ENCODE assay signal across 8 cellular contexts in genomic region chr5:154850255-154851062, GRCh38. TPM values are rescaled to one million over a fixed set of nuclear protein-coding genes. Genes with fewer than 3 reads are reported as not detected.
DNase-seq lines count a peak whose midpoint lies in the region; ATAC-seq and TF ChIP-seq lines count a peak whose summit lies in the region.

A gene with protein sequence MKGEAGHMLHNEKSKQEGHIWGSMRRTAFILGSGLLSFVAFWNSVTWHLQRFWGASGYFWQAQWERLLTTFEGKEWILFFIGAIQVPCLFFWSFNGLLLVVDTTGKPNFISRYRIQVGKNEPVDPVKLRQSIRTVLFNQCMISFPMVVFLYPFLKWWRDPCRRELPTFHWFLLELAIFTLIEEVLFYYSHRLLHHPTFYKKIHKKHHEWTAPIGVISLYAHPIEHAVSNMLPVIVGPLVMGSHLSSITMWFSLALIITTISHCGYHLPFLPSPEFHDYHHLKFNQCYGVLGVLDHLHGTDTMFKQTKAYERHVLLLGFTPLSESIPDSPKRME (minus strand): TSS chr5:154850603. CDS start chr5:154838178, 12,425 bp downstream.

- H3K36me3 Mint-ChIP-seq in CD14-positive monocyte: no peaks in the 10 kb centered on the region

- peaks cover 0 to 8% (median 0%) of the 10 kb centered on the region in 4 donors for H3K4me1 ChIP-seq in Peyer's patch
- no peaks in the 10 kb centered on the region for H3K4me1 ChIP-seq in mucosa of descending colon (ENCODE audit: low read depth)

- no peak for TF ChIP-seq POLR2A in Peyer's patch (IDR thresholded peaks at IDR 0.05)

- H3K4me3 ChIP-seq in Peyer's patch (peak within 1 kb of the TSS; percentile 19 to 49 (median 36)), mucosa of descending colon (no peak within 1 kb of the TSS)

- TF ChIP-seq CTCF in CD14-positive monocyte (IDR thresholded peaks at IDR 0.05) (no peak), Peyer's patch (IDR thresholded peaks at IDR 0.05) (no peak), mucosa of descending colon (IDR thresholded peaks at IDR 0.05) (no peak)

- no peak for DNase-seq in CD14-positive monocyte (ENCODE audit: low spot score)
- peak; percentile 19 to 68 (median 57) for DNase-seq in Peyer's patch
- DNase-seq in fibroblast of gingiva (ENCODE audit: low read depth): peak; percentile 83
- DNase-seq in mucosa of descending colon: peak in 1 of 3 donors; percentile 57
- DNase-seq in ureter (ENCODE audit: low spot score): peak; percentile 76
- DNase-seq in NCI-H1694 treated with DMSO at 0.1 percent for 48 hours (lab: John Stamatoyannopoulos, UW): no peak
- no peak for DNase-seq in HPDE6-E6E7 (ENCODE audit: extremely low spot score)
- no peak for DNase-seq in activated CD4-positive, alpha-beta T cell treated with anti-CD3 and anti-CD28 coated beads, Interleukin-2, amount 50 U/mL, for 1 hour

- no peaks in the 10 kb centered on the region for H3K9me3 ChIP-seq in Peyer's patch
- H3K9me3 ChIP-seq in mucosa of descending colon: no peaks in the 10 kb centered on the region

- H3K27me3 Mint-ChIP-seq in CD14-positive monocyte (ENCODE audit: low read depth in 3 of 3): peaks cover 0 to 2% (median 0%) of the 10 kb centered on the region in 3 donors

- H3K4me1 Mint-ChIP-seq in CD14-positive monocyte: peaks cover 23% of the 10 kb centered on the region

- H3K36me3 ChIP-seq in Peyer's patch: no peaks in the 10 kb centered on the region
- no peaks in the 10 kb centered on the region for H3K36me3 ChIP-seq in mucosa of descending colon (ENCODE audit: low read depth)

- intact Hi-C loops in CD14-positive monocyte (cut with micrococcal nuclease): loop anchor here in 1 of 2 donors (10.0 kb wide), 1 partner anchor 166 kb away; no protein-coding TSS in a partner anchor
- intact Hi-C loops in mucosa of descending colon (cut with DNase I, micrococcal nuclease): no loop called here

- peaks cover 0 to 2% (median 0%) of the 10 kb centered on the region in 7 donors for H3K9me3 Mint-ChIP-seq in CD14-positive monocyte

- peak within 1 kb of the TSS; percentile 79 to 94 for H3K4me3 Mint-ChIP-seq in CD14-positive monocyte

- H3K27ac ChIP-seq in Peyer's patch: peak within 1 kb of the TSS; percentile 43 to 75 (median 60)

- peak; percentile 72 for ATAC-seq in mucosa of descending colon

- no peaks in the 10 kb centered on the region for H3K27me3 ChIP-seq in Peyer's patch

- H3K27ac Mint-ChIP-seq in CD14-positive monocyte: peak within 1 kb of the TSS in 6 of 7 donors; percentile 26 to 76 (median 51)

RNA-seq across cellular contexts. Expression of the gene that starts here (rescaled TPM):
- under 1 TPM; 0.30 to 0.60 TPM for polyA plus RNA-seq in CD14-positive monocyte
- total RNA-seq in Peyer's patch (10 to 100 TPM; 16.5 to 64.2 (median 42.3) TPM), mucosa of descending colon (10 to 100 TPM; 18.1 to 55.9 (median 20.9) TPM), ureter (15.0 TPM)

Comparison
In these comparisons a context has a peak if more than half of its experiments do, and no peak if none do; other contexts are left out.
1. DNase-seq: peak in Peyer's patch (3 of 3), fibroblast of gingiva (single experiment) and ureter (single experiment); none in CD14-positive monocyte (single experiment), NCI-H1694 treated with DMSO at 0.1 percent for 48 hours (single experiment), HPDE6-E6E7 (single experiment) and activated CD4-positive, alpha-beta T cell treated with anti-CD3 and anti-CD28 coated beads, Interleukin-2, amount 50 U/mL, for 1 hour (single experiment).